21 cellular contexts compared by ENCODE assay signal in the genomic region with DNA sequence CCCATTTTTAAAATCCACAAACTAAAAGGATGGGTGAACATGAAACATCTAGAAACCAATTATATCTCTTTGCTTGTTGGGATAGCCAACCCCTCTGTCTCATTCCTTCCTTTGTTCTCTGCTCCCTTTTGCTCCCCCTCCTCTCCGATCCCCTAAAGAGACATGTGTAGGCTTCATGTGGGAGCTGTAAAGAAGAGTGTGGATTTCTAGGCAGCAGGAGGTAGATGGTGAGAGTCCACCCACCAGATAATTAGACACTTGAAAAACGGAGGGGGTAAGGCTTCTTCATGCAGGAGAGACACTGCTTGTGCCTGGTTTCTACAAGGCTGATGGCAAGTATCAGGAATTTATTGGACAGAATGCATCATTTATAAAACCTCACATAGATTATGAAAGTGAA. TPM values are rescaled to one million over a fixed set of nuclear protein-coding genes. Genes with fewer than 3 reads are reported as not detected.
DNase-seq lines count a peak whose midpoint lies in the region; ATAC-seq and TF ChIP-seq lines count a peak whose summit lies in the region.
"Had no signal": no experiment of that assay in that cellular context is flagged by ENCODE, and none has a peak within 500 bp of the region (broad histone marks: within the 10 kb centered on the region; RNA-seq: fewer than 3 reads in every experiment).

No MANE protein-coding gene starts in this region.

- peaks cover 43% of the 10 kb centered on the region for H3K36me3 Mint-ChIP-seq in nephron progenitor cell (ENCODE audit: low read depth)
- H3K36me3 Mint-ChIP-seq: CD14-positive monocyte had no signal

- H3K27ac Mint-ChIP-seq in nephron progenitor cell = peak overlapping the region; percentile 9

- H3K27me3 Mint-ChIP-seq in nephron progenitor cell (ENCODE audit: low read depth, poor library complexity) = no peaks in the 10 kb centered on the region
- H3K27me3 Mint-ChIP-seq: CD4-positive, alpha-beta memory T cell had no signal

- intact Hi-C loops in dorsolateral prefrontal cortex (cut with DNase I) = no loop called here

- no peaks in the 10 kb centered on the region for H3K27me3 ChIP-seq in dorsolateral prefrontal cortex
- H3K27me3 ChIP-seq: BLaER1 had no signal

- peaks cover 6% of the 10 kb centered on the region for H3K4me1 Mint-ChIP-seq in nephron progenitor cell
- H3K4me1 Mint-ChIP-seq: CD14-positive monocyte; CD4-positive, alpha-beta memory T cell had no signal

- H3K27ac ChIP-seq in dorsolateral prefrontal cortex = peak overlapping the region in 49 of 59 donors; percentile 3 to 90 (median 70)
- H3K27ac ChIP-seq: 22Rv1, A549, BLaER1, GM23248, HL-60 had no signal

- ATAC-seq in GM21447 (IDR thresholded peaks at IDR 0.05; ENCODE audit: unreplicated experiment) = no peak
- ATAC-seq in HG02678 (IDR thresholded peaks at IDR 0.05; ENCODE audit: unreplicated experiment) = no peak
- ATAC-seq: A549 had no signal

- DNase-seq in NCI-H2227 treated with DMSO at 0.1 percent for 48 hours (lab: John Stamatoyannopoulos, UW) (peak; percentile 2), NCI-H2227 (lab: John Stamatoyannopoulos, UW; ENCODE audit: unreplicated experiment) (no peak), dorsolateral prefrontal cortex (no peak), nephron progenitor cell (no peak), glomerular visceral epithelial cell (ENCODE audit: extremely low spot score) (no peak)
- DNase-seq: CD4-positive, alpha-beta memory T cell; DMS153; DMS79; GDM1; GM23248 had no signal

- H3K4me3 ChIP-seq in dorsolateral prefrontal cortex = no peak overlapping the region
- H3K4me3 ChIP-seq: A549, BLaER1, GM23248, HAP-1 had no signal

- no peaks in the 10 kb centered on the region for H3K9me3 Mint-ChIP-seq in nephron progenitor cell
- H3K9me3 Mint-ChIP-seq: CD14-positive monocyte; CD4-positive, alpha-beta memory T cell had no signal

- no peak overlapping the region for H3K4me3 Mint-ChIP-seq in nephron progenitor cell
- H3K4me3 Mint-ChIP-seq: CD14-positive monocyte; CD4-positive, alpha-beta memory T cell had no signal

- TF ChIP-seq CTCF in dorsolateral prefrontal cortex (IDR thresholded peaks at IDR 0.05 in 54 of 56, conservative IDR thresholded peaks at IDR 0.05 in 2 of 56; ENCODE audit: low read depth in 1 of 56, partially characterized antibody in 56 of 56) = no peak
- TF ChIP-seq CTCF in nephron progenitor cell (IDR thresholded peaks at IDR 0.05) = no peak

RNA-seq across cellular contexts. Expression of a gene that starts 27.3 kb away (rescaled TPM):
- 1 to 10 TPM in 12 of 120 experiments, under 1 TPM in 92, not detected in 16; 0.11 to 1.7 (median 0.55) TPM for total RNA-seq in dorsolateral prefrontal cortex
- total RNA-seq: Daoy, GM23248, H4, HT1080 had no signal

RNA-seq across cellular contexts. Expression of a gene that starts 36.0 kb away (rescaled TPM):
- total RNA-seq in dorsolateral prefrontal cortex = 10 to 100 TPM in 94 of 120 experiments, 1 to 10 TPM in 26; 4.2 to 19.6 (median 11.9) TPM

RNA-seq across cellular contexts. Expression of a gene that starts 36.4 kb away (rescaled TPM):
- 1 to 10 TPM in 3 of 120 experiments, under 1 TPM in 107, not detected in 10; 0.15 to 1.4 (median 0.47) TPM for total RNA-seq in dorsolateral prefrontal cortex
- total RNA-seq: GM23248, H4, HT1080 had no signal

RNA-seq across cellular contexts. Expression of a gene that starts 55.6 kb away (rescaled TPM):
- total RNA-seq in dorsolateral prefrontal cortex = 10 to 100 TPM in 101 of 120 experiments, 1 to 10 TPM in 19; 7.7 to 18.6 (median 12.5) TPM
